In genomic region chr1:102185260-102185659, GRCh38 we compare ENCODE assay signal across 33 cellular contexts.
"Had no signal": no experiment of that assay in that cellular context is flagged by ENCODE, and none has a peak within 500 bp of the region (broad histone marks: within the 10 kb centered on the region; RNA-seq: fewer than 3 reads in every experiment).

No MANE protein-coding gene starts in this region.

- FAIRE-seq: astrocyte, bronchial epithelial cell had no signal

- H3K9me3 ChIP-seq: adrenal gland, ascending aorta, body of pancreas, breast epithelium had no signal

- H3K4me1 ChIP-seq: adrenal gland, ascending aorta, body of pancreas, breast epithelium had no signal

- H3K4me3 ChIP-seq: adrenal gland, ascending aorta, body of pancreas, breast epithelium, cardiac muscle cell had no signal

- DNase-seq: activated effector memory CD4-positive, alpha-beta T cell treated with anti-CD3 and anti-CD28 coated beads, Interleukin-2, amount 50 U/mL, for 16 hours; activated effector memory CD4-positive, alpha-beta T cell treated with Interleukin-2 at 50 U/mL for 16 hours; activated gamma-delta T cell; activated gamma-delta T cell treated with Interleukin-2 at 50 U/mL for 16 hours; activated naive CD4-positive, alpha-beta T cell; activated naive CD4-positive, alpha-beta T cell treated with anti-CD3 and anti-CD28 coated beads for 36 hours; activated naive CD4-positive, alpha-beta T cell treated with anti-CD3 and anti-CD28 coated beads, Interleukin-2, amount 10 ng/mL, durations not matched to agents 7 days and 5 days; activated naive CD4-positive, alpha-beta T cell treated with anti-CD3 and anti-CD28 coated beads, Interleukin-2, amount 50 U/mL, for 16 hours; activated naive CD4-positive, alpha-beta T cell treated with Interleukin-2 at 50 U/mL for 16 hours; activated naive CD8-positive, alpha-beta T cell treated with anti-CD3 and anti-CD28 coated beads for 36 hours; activated naive CD8-positive, alpha-beta T cell treated with anti-CD3 and anti-CD28 coated beads, Interleukin-2, amount 10 ng/mL, durations not matched to agents 7 days and 5 days; activated naive CD8-positive, alpha-beta T cell treated with anti-CD3 and anti-CD28 coated beads, Interleukin-2, amount 50 U/mL, for 24 hours; activated T-cell treated with anti-CD3 and anti-CD28 coated beads, Interleukin-2, amount 50 U/mL, for 24 hours; activated T-cell treated with anti-CD3 and anti-CD28 coated beads, Interleukin-2, amount 50 U/mL, for 4 hours; activated T-cell treated with anti-CD3 and anti-CD28 coated beads, Interleukin-2, amount 50 U/mL, for 48 hours; activated T-cell treated with anti-CD3 and anti-CD28 coated beads, Interleukin-2, amount 50 U/mL, for 72 hours; adrenal gland; amniotic stem cell; amygdala; anterior cingulate cortex; aorta; body of pancreas; brain microvascular endothelial cell; caudate nucleus; central memory CD4-positive, alpha-beta T cell; cerebellar nuclear complex had no signal

- ATAC-seq: activated naive CD4-positive, alpha-beta T cell treated with anti-CD3 and anti-CD28 coated beads, Interleukin-2, amount 50 U/mL, for 72 hours; activated naive CD8-positive, alpha-beta T cell treated with anti-CD3 and anti-CD28 coated beads, Interleukin-2, amount 50 U/mL, for 24 hours; activated T-cell treated with anti-CD3 and anti-CD28 coated beads, Interleukin-2, amount 50 U/mL, for 4 hours; activated T-cell treated with anti-CD3 and anti-CD28 coated beads, Interleukin-2, amount 50 U/mL, for 72 hours; activated T-helper 17 cell treated with anti-CD3 and anti-CD28 coated beads, Interleukin-2, amount 50 U/mL, for 72 hours; body of pancreas had no signal

- H3K36me3 ChIP-seq: adrenal gland, ascending aorta, brain microvascular endothelial cell, breast epithelium, cardiac muscle cell had no signal

- H3K27me3 ChIP-seq: adrenal gland, ascending aorta, body of pancreas, brain microvascular endothelial cell, breast epithelium, cardiac muscle cell had no signal

- H3K27ac ChIP-seq: adrenal gland, ascending aorta, body of pancreas, brain microvascular endothelial cell, breast epithelium, cardiac muscle cell had no signal
